ENCODE assay signal across 2 cellular contexts in the genomic region with DNA sequence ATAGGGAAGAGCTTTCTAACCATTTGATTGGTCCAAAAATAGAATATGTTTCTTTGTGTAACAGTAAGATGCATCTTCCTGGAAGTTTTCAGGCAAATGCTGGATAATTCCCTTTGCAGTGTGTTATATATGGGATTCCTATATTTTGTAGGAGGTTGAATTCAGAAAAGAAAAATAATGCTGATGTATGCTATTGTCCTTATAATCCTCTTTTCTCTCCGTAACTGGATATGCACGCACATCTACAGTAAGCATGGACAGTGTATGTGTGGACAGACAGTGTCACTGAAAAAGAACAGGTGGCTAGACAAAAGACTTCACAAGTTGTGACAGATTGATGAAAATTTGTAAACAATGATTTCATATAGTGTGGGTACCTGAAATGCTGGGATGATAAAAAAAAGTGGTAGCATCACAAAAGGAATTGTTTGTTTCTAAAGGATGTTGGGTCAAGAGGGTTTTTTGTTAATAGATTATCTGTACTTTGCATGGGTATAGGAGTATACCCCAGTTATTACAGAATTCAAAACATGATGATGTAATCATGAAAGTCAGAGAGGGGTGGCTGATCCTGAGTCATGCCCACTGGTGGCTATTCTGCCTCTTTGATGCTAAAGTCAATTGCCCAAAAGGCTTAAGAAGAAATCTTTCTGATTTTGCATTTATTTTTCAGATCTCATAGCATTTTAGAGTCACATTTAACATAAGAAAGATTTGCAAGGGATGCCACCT.
TF ChIP-seq lines count a peak whose summit lies in the region.

No MANE protein-coding gene starts in this region.

TF ChIP-seq in HepG2, 621 proteins besides CTCF, POLR2A, EP300 and RAD21 (continued from another document):
- TF ChIP-seq PLRG1 (conservative IDR thresholded peaks at IDR 0.05), result no peak
- TF ChIP-seq MEIS1 (CRISPR knock-in tag; IDR thresholded peaks at IDR 0.05; ENCODE audit: borderline replicate concordance), result no peak
- TF ChIP-seq ZNF746 (CRISPR knock-in tag; IDR thresholded peaks at IDR 0.05), result no peak
- no peak for TF ChIP-seq ZNF354B (CRISPR knock-in tag; IDR thresholded peaks at IDR 0.05)
- TF ChIP-seq ZNF253 (CRISPR knock-in tag; IDR thresholded peaks at IDR 0.05; ENCODE audit: borderline replicate concordance), result no peak
- TF ChIP-seq MAFK (conservative IDR thresholded peaks at IDR 0.05 in 1 of 2, IDR thresholded peaks at IDR 0.05 in 1 of 2; ENCODE audit: low read length in 2 of 2), result peak in 1 of 2 experiments; percentile 56; a peak in 2 of 4 replicates
- no peak for TF ChIP-seq ZNF225 (CRISPR knock-in tag; IDR thresholded peaks at IDR 0.05)
- TF ChIP-seq NFE2L2 (IDR thresholded peaks at IDR 0.05; ENCODE audit: low read length), result no peak
- peak; percentile 69; the same call in 1 of the 2 replicates for TF ChIP-seq ATF7 (IDR thresholded peaks at IDR 0.05)
- TF ChIP-seq ATF7 (CRISPR knock-in tag; IDR thresholded peaks at IDR 0.05), result no peak
- TF ChIP-seq DPF2 (CRISPR knock-in tag; IDR thresholded peaks at IDR 0.05; ENCODE audit: borderline replicate concordance, low read depth), result no peak

TF ChIP-seq in K562, 482 proteins besides CTCF, POLR2A, EP300 and RAD21 (continued from another document):
- TF ChIP-seq USF2 (CRISPR knock-in tag; IDR thresholded peaks at IDR 0.05), result no peak
- TF ChIP-seq EP400 (IDR thresholded peaks at IDR 0.05), result no peak
- TF ChIP-seq, protein P1, sequence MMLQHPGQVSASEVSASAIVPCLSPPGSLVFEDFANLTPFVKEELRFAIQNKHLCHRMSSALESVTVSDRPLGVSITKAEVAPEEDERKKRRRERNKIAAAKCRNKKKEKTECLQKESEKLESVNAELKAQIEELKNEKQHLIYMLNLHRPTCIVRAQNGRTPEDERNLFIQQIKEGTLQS (IDR thresholded peaks at IDR 0.05), result peak; percentile 35; the same call in 1 of the 2 replicates
- TF ChIP-seq, protein P1 (CRISPR knock-in tag; conservative IDR thresholded peaks at IDR 0.05), result no peak
TF ChIP-seq in K562: peak in this region for 1.
